Comparison of ENCODE assay signal across 9 cellular contexts in genomic region chr9:98101416-98101815, GRCh38. TPM values are rescaled to one million over a fixed set of nuclear protein-coding genes. Genes with fewer than 3 reads are reported as not detected.
A peak's percentile ranks its signal among the peaks of the same experiment; 100 is the strongest.
DNase-seq lines count a peak whose midpoint lies in the region; ATAC-seq and TF ChIP-seq lines count a peak whose summit lies in the region.
"Had no signal": no experiment of that assay in that cellular context is flagged by ENCODE, and none has a peak within 500 bp of the region (broad histone marks: within the 10 kb centered on the region; RNA-seq: fewer than 3 reads in every experiment).

No MANE protein-coding gene starts in this region.

- peak overlapping the region; percentile 69 for H3K27ac ChIP-seq in CD4-positive, alpha-beta T cell (ENCODE audit: low read depth, low read length)
- H3K27ac ChIP-seq in naive thymus-derived CD4-positive, alpha-beta T cell (ENCODE audit: low read depth, low read length) = peak overlapping the region; percentile 78
- H3K27ac ChIP-seq in WERI-Rb-1 = no peak overlapping the region

- TF ChIP-seq CTCF in CD4-positive, alpha-beta T cell (IDR thresholded peaks at IDR 0.05) = no peak
- TF ChIP-seq CTCF in WERI-Rb-1 (IDR thresholded peaks at IDR 0.05; ENCODE audit: low read depth, low read length) = no peak

- no peak for DNase-seq in CD4-positive, alpha-beta T cell
- DNase-seq in activated CD4-positive, alpha-beta memory T cell treated with anti-CD3 and anti-CD28 coated beads, Interleukin-2, amount 10 ng/mL, durations not matched to agents 7 days and 5 days = no peak
- DNase-seq in naive thymus-derived CD4-positive, alpha-beta T cell = no peak
- DNase-seq in foreskin melanocyte = no peak
- no peak for DNase-seq in inferior parietal cortex (ENCODE audit: extremely low spot score)
- no peak for DNase-seq in WERI-Rb-1
- DNase-seq in medulla oblongata (ENCODE audit: extremely low spot score) = no peak
- DNase-seq: NCI-H1092 had no signal

- intact Hi-C loops in CD4-positive, alpha-beta T cell (cut with DNase I, micrococcal nuclease) = loop anchor here (2.0 to 10.0 kb wide), 6 partner anchors 25 to 179 kb away; partner anchors contain the start of genes NANS (in 2 of the 2), ANP32B (in 1 of the 2), TBC1D2 (in 1 of the 2) and TRMO (in 1 of the 2)
- intact Hi-C loops in naive thymus-derived CD4-positive, alpha-beta T cell (cut with micrococcal nuclease) = loop anchor here (1.0 to 5.0 kb wide), 4 partner anchors 8 to 1684 kb away; partner anchors contain the start of genes ANP32B (in 1 of the 2), NCBP1 (in 1 of the 2), TSTD2 (in 1 of the 2) and ZNF367 (in 1 of the 2)

- peaks cover 85 to 88% of the 10 kb centered on the region in 2 donors for H3K4me1 ChIP-seq in naive thymus-derived CD4-positive, alpha-beta T cell (ENCODE audit: control insufficient read depth in 2 of 2, insufficient read depth in 2 of 2, low read length in 2 of 2)

- H3K27ac Mint-ChIP-seq in CD4-positive, alpha-beta T cell = peak overlapping the region; percentile 91
- peak overlapping the region; percentile 97 for H3K27ac Mint-ChIP-seq in activated CD4-positive, alpha-beta memory T cell treated with anti-CD3 and anti-CD28 coated beads, Interleukin-2, amount 10 ng/mL, durations not matched to agents 7 days and 5 days
- H3K27ac Mint-ChIP-seq in naive thymus-derived CD4-positive, alpha-beta T cell = peak overlapping the region; percentile 87 to 99 (median 95)

- H3K4me1 Mint-ChIP-seq in CD4-positive, alpha-beta T cell (ENCODE audit: low read depth) = peaks cover 84% of the 10 kb centered on the region
- peaks cover 86% of the 10 kb centered on the region for H3K4me1 Mint-ChIP-seq in activated CD4-positive, alpha-beta memory T cell treated with anti-CD3 and anti-CD28 coated beads, Interleukin-2, amount 10 ng/mL, durations not matched to agents 7 days and 5 days
- H3K4me1 Mint-ChIP-seq in naive thymus-derived CD4-positive, alpha-beta T cell = peaks cover 52 to 97% (median 87%) of the 10 kb centered on the region in 7 donors

- peaks cover 0 to 32% (median 4%) of the 10 kb centered on the region in 3 experiments for H3K36me3 ChIP-seq in naive thymus-derived CD4-positive, alpha-beta T cell (ENCODE audit: control insufficient read depth in 2 of 3, insufficient read depth in 3 of 3, low read length in 3 of 3)
- peaks cover 27% of the 10 kb centered on the region for H3K36me3 ChIP-seq in WERI-Rb-1

- CTCF ChIA-PET in CD4-positive, alpha-beta T cell (lab: Charles Lee) = interaction anchor here (0.7 to 3.4 kb wide), 9 partner anchors 8 to 178 kb away, joined by 3 to 26 read pairs (median 4); partner anchors contain the start of genes CORO2A and TRIM14
- CTCF ChIA-PET in activated CD4-positive, alpha-beta memory T cell treated with anti-CD3 and anti-CD28 coated beads, Interleukin-2, amount 10 ng/mL, durations not matched to agents 7 days and 5 days (lab: Charles Lee) = interaction anchor here (0.9 to 5.2 kb wide), 19 partner anchors 9 to 179 kb away, joined by 3 to 61 read pairs (median 5); partner anchors contain the start of genes NANS, TBC1D2 and TRIM14
- CTCF ChIA-PET in naive thymus-derived CD4-positive, alpha-beta T cell (lab: Charles Lee) = interaction anchor here (0.7 to 2.0 kb wide), 15 partner anchors 9 to 715 kb away, joined by 3 to 21 read pairs (median 4); partner anchors contain the start of genes CORO2A, NANS and TRIM14

- H3K9me3 ChIP-seq in CD4-positive, alpha-beta T cell (ENCODE audit: control insufficient read depth, low read length) = no peaks in the 10 kb centered on the region
- no peaks in the 10 kb centered on the region for H3K9me3 ChIP-seq in naive thymus-derived CD4-positive, alpha-beta T cell (ENCODE audit: control insufficient read depth in 2 of 3, low read length in 3 of 3)
- H3K9me3 ChIP-seq in WERI-Rb-1 (ENCODE audit: severe bottlenecking) = no peaks in the 10 kb centered on the region

- peak overlapping the region; percentile 8 for H3K4me3 ChIP-seq in naive thymus-derived CD4-positive, alpha-beta T cell (ENCODE audit: low read length)
- no peak overlapping the region for H3K4me3 ChIP-seq in WERI-Rb-1 (ENCODE audit: low read depth, low read length)

- H3K36me3 Mint-ChIP-seq in CD4-positive, alpha-beta T cell (ENCODE audit: low read depth) = peaks cover 53% of the 10 kb centered on the region
- peaks cover 70% of the 10 kb centered on the region for H3K36me3 Mint-ChIP-seq in activated CD4-positive, alpha-beta memory T cell treated with anti-CD3 and anti-CD28 coated beads, Interleukin-2, amount 10 ng/mL, durations not matched to agents 7 days and 5 days (ENCODE audit: low read depth)
- H3K36me3 Mint-ChIP-seq in naive thymus-derived CD4-positive, alpha-beta T cell = peaks cover 12 to 61% (median 33%) of the 10 kb centered on the region in 5 donors

- POLR2A ChIA-PET in CD4-positive, alpha-beta T cell (lab: Charles Lee) = interaction anchor here (0.7 to 6.4 kb wide), 25 partner anchors 8 to 910 kb away, joined by 3 to 138 read pairs (median 5); partner anchors contain the start of genes ANP32B, CORO2A, NANS and NCBP1
- POLR2A ChIA-PET in activated CD4-positive, alpha-beta memory T cell treated with anti-CD3 and anti-CD28 coated beads, Interleukin-2, amount 10 ng/mL, durations not matched to agents 7 days and 5 days (lab: Charles Lee) = interaction anchor here (0.7 to 13.5 kb wide), 19 partner anchors 8 to 197 kb away, joined by 3 to 221 read pairs (median 4); partner anchors contain the start of genes ANP32B, NANS, TBC1D2 and TRIM14
- POLR2A ChIA-PET in naive thymus-derived CD4-positive, alpha-beta T cell (lab: Charles Lee) = interaction anchor here (0.5 to 9.9 kb wide), 24 partner anchors 7 to 270 kb away, joined by 3 to 80 read pairs (median 6); partner anchors contain the start of genes ANP32B, CORO2A, NANS and TBC1D2

- H3K27me3 ChIP-seq in CD4-positive, alpha-beta T cell (ENCODE audit: control insufficient read depth, insufficient read depth, low read length) = no peaks in the 10 kb centered on the region
- H3K27me3 ChIP-seq in naive thymus-derived CD4-positive, alpha-beta T cell (ENCODE audit: control insufficient read depth in 2 of 2, insufficient read depth in 2 of 2, low read length in 2 of 2) = no peaks in the 10 kb centered on the region
- no peaks in the 10 kb centered on the region for H3K27me3 ChIP-seq in WERI-Rb-1 (ENCODE audit: insufficient read depth, low read depth, severe bottlenecking)

- H3K27me3 Mint-ChIP-seq in CD4-positive, alpha-beta T cell = no peaks in the 10 kb centered on the region
- H3K27me3 Mint-ChIP-seq in activated CD4-positive, alpha-beta memory T cell treated with anti-CD3 and anti-CD28 coated beads, Interleukin-2, amount 10 ng/mL, durations not matched to agents 7 days and 5 days = no peaks in the 10 kb centered on the region
- H3K27me3 Mint-ChIP-seq in naive thymus-derived CD4-positive, alpha-beta T cell = no peaks in the 10 kb centered on the region

- peak overlapping the region; percentile 71 for H3K4me3 Mint-ChIP-seq in CD4-positive, alpha-beta T cell
- H3K4me3 Mint-ChIP-seq in activated CD4-positive, alpha-beta memory T cell treated with anti-CD3 and anti-CD28 coated beads, Interleukin-2, amount 10 ng/mL, durations not matched to agents 7 days and 5 days = peak overlapping the region; percentile 31
- H3K4me3 Mint-ChIP-seq in naive thymus-derived CD4-positive, alpha-beta T cell = peak overlapping the region; percentile 66 to 86 (median 77)

- no peak for ATAC-seq in CD4-positive, alpha-beta T cell (ENCODE audit: poor library complexity)
- ATAC-seq in GM21515 (IDR thresholded peaks at IDR 0.05; ENCODE audit: unreplicated experiment) = peak; percentile 3
- no peak for ATAC-seq in naive thymus-derived CD4-positive, alpha-beta T cell

- no peaks in the 10 kb centered on the region for H3K9me3 Mint-ChIP-seq in CD4-positive, alpha-beta T cell
- no peaks in the 10 kb centered on the region for H3K9me3 Mint-ChIP-seq in activated CD4-positive, alpha-beta memory T cell treated with anti-CD3 and anti-CD28 coated beads, Interleukin-2, amount 10 ng/mL, durations not matched to agents 7 days and 5 days
- H3K9me3 Mint-ChIP-seq in naive thymus-derived CD4-positive, alpha-beta T cell = peaks cover 0 to 4% (median 0%) of the 10 kb centered on the region in 11 donors

RNA-seq across cellular contexts. Expression of gene TRIM14, which starts 17.6 kb away (rescaled TPM):
- 10 to 100 TPM; 23.5 to 23.6 TPM for total RNA-seq in CD4-positive, alpha-beta T cell
- 100 to 1,000 TPM in 1 of 2 experiments, 10 to 100 TPM in 1; 99.4 to 101 TPM for total RNA-seq in activated CD4-positive, alpha-beta memory T cell treated with anti-CD3 and anti-CD28 coated beads, Interleukin-2, amount 10 ng/mL, durations not matched to agents 7 days and 5 days
- total RNA-seq in naive thymus-derived CD4-positive, alpha-beta T cell = 100 to 1,000 TPM in 1 of 5 experiments, 10 to 100 TPM in 4; 54.1 to 114 (median 79.7) TPM
- polyA plus RNA-seq in naive thymus-derived CD4-positive, alpha-beta T cell = 100 to 1,000 TPM in 1 of 2 donors, 10 to 100 TPM in 1; 57.8 to 107 TPM

RNA-seq across cellular contexts. Expression of gene NANS, which starts 44.9 kb away (rescaled TPM):
- total RNA-seq in CD4-positive, alpha-beta T cell = 10 to 100 TPM; 70.5 to 74.0 TPM
- total RNA-seq in activated CD4-positive, alpha-beta memory T cell treated with anti-CD3 and anti-CD28 coated beads, Interleukin-2, amount 10 ng/mL, durations not matched to agents 7 days and 5 days = 10 to 100 TPM; 46.1 to 47.3 TPM
- 10 to 100 TPM; 16.3 to 58.9 (median 51.8) TPM for total RNA-seq in naive thymus-derived CD4-positive, alpha-beta T cell
- polyA plus RNA-seq in naive thymus-derived CD4-positive, alpha-beta T cell = 10 to 100 TPM; 33.0 to 33.2 TPM
